ENCODE assay signal across 1 cellular context in the genomic region with DNA sequence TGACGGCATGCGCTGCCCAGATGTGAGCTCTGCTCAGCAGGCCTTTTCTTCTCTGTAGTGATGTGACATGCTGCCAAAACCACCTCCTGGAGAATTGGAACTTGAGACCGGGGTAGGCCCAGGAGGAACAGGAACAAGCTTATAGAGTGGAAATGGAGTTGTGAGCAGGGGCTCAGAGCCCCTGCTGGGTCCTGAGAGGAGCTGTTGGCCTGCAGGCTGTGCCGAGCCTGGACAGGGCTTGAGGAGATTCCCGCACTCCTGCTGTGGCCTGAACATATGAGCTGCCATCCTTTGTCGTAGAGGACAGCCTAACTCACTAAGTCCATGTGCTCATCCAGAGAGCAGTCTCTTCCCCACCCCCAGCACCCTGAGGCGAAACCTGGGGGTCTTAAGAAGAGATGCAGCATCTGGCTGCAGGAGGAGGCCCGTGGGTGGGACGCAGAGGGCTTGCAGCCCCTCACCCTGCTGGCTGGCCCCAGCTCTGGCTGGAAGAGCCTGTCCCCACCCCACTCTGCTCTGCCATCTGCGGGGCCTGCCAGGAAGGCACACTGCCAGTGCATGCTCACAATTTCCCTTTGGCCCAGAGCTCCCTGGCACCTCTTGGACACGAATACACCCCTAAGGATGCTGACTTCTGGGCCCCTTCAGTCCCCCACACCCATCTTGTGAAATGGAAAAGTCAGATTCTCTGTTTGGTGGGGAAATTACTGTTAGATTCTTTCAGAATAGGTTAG.
TF ChIP-seq lines count a peak whose summit lies in the region.

No MANE protein-coding gene starts in this region.

TF ChIP-seq in WTC11, 78 proteins besides CTCF, POLR2A, EP300 and RAD21:
- TF ChIP-seq, protein P1, sequence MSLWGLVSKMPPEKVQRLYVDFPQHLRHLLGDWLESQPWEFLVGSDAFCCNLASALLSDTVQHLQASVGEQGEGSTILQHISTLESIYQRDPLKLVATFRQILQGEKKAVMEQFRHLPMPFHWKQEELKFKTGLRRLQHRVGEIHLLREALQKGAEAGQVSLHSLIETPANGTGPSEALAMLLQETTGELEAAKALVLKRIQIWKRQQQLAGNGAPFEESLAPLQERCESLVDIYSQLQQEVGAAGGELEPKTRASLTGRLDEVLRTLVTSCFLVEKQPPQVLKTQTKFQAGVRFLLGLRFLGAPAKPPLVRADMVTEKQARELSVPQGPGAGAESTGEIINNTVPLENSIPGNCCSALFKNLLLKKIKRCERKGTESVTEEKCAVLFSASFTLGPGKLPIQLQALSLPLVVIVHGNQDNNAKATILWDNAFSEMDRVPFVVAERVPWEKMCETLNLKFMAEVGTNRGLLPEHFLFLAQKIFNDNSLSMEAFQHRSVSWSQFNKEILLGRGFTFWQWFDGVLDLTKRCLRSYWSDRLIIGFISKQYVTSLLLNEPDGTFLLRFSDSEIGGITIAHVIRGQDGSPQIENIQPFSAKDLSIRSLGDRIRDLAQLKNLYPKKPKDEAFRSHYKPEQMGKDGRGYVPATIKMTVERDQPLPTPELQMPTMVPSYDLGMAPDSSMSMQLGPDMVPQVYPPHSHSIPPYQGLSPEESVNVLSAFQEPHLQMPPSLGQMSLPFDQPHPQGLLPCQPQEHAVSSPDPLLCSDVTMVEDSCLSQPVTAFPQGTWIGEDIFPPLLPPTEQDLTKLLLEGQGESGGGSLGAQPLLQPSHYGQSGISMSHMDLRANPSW (CRISPR knock-in tag; conservative IDR thresholded peaks at IDR 0.05; ENCODE audit: low read depth) = no peak
- TF ChIP-seq, protein P2, sequence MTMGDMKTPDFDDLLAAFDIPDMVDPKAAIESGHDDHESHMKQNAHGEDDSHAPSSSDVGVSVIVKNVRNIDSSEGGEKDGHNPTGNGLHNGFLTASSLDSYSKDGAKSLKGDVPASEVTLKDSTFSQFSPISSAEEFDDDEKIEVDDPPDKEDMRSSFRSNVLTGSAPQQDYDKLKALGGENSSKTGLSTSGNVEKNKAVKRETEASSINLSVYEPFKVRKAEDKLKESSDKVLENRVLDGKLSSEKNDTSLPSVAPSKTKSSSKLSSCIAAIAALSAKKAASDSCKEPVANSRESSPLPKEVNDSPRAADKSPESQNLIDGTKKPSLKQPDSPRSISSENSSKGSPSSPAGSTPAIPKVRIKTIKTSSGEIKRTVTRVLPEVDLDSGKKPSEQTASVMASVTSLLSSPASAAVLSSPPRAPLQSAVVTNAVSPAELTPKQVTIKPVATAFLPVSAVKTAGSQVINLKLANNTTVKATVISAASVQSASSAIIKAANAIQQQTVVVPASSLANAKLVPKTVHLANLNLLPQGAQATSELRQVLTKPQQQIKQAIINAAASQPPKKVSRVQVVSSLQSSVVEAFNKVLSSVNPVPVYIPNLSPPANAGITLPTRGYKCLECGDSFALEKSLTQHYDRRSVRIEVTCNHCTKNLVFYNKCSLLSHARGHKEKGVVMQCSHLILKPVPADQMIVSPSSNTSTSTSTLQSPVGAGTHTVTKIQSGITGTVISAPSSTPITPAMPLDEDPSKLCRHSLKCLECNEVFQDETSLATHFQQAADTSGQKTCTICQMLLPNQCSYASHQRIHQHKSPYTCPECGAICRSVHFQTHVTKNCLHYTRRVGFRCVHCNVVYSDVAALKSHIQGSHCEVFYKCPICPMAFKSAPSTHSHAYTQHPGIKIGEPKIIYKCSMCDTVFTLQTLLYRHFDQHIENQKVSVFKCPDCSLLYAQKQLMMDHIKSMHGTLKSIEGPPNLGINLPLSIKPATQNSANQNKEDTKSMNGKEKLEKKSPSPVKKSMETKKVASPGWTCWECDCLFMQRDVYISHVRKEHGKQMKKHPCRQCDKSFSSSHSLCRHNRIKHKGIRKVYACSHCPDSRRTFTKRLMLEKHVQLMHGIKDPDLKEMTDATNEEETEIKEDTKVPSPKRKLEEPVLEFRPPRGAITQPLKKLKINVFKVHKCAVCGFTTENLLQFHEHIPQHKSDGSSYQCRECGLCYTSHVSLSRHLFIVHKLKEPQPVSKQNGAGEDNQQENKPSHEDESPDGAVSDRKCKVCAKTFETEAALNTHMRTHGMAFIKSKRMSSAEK (CRISPR knock-in tag; IDR thresholded peaks at IDR 0.05; ENCODE audit: borderline replicate concordance) = no peak
- TF ChIP-seq, protein P3, sequence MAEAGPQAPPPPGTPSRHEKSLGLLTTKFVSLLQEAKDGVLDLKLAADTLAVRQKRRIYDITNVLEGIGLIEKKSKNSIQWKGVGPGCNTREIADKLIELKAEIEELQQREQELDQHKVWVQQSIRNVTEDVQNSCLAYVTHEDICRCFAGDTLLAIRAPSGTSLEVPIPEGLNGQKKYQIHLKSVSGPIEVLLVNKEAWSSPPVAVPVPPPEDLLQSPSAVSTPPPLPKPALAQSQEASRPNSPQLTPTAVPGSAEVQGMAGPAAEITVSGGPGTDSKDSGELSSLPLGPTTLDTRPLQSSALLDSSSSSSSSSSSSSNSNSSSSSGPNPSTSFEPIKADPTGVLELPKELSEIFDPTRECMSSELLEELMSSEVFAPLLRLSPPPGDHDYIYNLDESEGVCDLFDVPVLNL (CRISPR knock-in tag; IDR thresholded peaks at IDR 0.05; ENCODE audit: borderline replicate concordance, low read depth) = no peak
- TF ChIP-seq, protein P4, sequence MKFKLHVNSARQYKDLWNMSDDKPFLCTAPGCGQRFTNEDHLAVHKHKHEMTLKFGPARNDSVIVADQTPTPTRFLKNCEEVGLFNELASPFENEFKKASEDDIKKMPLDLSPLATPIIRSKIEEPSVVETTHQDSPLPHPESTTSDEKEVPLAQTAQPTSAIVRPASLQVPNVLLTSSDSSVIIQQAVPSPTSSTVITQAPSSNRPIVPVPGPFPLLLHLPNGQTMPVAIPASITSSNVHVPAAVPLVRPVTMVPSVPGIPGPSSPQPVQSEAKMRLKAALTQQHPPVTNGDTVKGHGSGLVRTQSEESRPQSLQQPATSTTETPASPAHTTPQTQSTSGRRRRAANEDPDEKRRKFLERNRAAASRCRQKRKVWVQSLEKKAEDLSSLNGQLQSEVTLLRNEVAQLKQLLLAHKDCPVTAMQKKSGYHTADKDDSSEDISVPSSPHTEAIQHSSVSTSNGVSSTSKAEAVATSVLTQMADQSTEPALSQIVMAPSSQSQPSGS (CRISPR knock-in tag; IDR thresholded peaks at IDR 0.05; ENCODE audit: borderline replicate concordance, low read depth) = no peak
- TF ChIP-seq, protein P5, sequence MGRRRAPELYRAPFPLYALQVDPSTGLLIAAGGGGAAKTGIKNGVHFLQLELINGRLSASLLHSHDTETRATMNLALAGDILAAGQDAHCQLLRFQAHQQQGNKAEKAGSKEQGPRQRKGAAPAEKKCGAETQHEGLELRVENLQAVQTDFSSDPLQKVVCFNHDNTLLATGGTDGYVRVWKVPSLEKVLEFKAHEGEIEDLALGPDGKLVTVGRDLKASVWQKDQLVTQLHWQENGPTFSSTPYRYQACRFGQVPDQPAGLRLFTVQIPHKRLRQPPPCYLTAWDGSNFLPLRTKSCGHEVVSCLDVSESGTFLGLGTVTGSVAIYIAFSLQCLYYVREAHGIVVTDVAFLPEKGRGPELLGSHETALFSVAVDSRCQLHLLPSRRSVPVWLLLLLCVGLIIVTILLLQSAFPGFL (CRISPR knock-in tag; IDR thresholded peaks at IDR 0.05; ENCODE audit: borderline replicate concordance) = no peak
- TF ChIP-seq GTF2I (CRISPR knock-in tag; conservative IDR thresholded peaks at IDR 0.05) (no peak), SMAD4 (CRISPR knock-in tag; IDR thresholded peaks at IDR 0.05) (no peak), MYBL2 (CRISPR knock-in tag; IDR thresholded peaks at IDR 0.05) (no peak), RORB (CRISPR knock-in tag; IDR thresholded peaks at IDR 0.05) (no peak)
- TF ChIP-seq, protein P6, sequence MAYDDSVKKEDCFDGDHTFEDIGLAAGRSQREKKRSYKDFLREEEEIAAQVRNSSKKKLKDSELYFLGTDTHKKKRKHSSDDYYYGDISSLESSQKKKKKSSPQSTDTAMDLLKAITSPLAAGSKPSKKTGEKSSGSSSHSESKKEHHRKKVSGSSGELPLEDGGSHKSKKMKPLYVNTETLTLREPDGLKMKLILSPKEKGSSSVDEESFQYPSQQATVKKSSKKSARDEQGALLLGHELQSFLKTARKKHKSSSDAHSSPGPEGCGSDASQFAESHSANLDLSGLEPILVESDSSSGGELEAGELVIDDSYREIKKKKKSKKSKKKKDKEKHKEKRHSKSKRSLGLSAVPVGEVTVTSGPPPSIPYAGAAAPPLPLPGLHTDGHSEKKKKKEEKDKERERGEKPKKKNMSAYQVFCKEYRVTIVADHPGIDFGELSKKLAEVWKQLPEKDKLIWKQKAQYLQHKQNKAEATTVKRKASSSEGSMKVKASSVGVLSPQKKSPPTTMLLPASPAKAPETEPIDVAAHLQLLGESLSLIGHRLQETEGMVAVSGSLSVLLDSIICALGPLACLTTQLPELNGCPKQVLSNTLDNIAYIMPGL (CRISPR knock-in tag; IDR thresholded peaks at IDR 0.05) = no peak
- TF ChIP-seq, protein P7, sequence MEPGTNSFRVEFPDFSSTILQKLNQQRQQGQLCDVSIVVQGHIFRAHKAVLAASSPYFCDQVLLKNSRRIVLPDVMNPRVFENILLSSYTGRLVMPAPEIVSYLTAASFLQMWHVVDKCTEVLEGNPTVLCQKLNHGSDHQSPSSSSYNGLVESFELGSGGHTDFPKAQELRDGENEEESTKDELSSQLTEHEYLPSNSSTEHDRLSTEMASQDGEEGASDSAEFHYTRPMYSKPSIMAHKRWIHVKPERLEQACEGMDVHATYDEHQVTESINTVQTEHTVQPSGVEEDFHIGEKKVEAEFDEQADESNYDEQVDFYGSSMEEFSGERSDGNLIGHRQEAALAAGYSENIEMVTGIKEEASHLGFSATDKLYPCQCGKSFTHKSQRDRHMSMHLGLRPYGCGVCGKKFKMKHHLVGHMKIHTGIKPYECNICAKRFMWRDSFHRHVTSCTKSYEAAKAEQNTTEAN (CRISPR knock-in tag; IDR thresholded peaks at IDR 0.05) = no peak
TF ChIP-seq in WTC11: peak in this region for 0.
